37 cellular contexts compared by ENCODE assay signal in genomic region chr11:6132431-6132830, GRCh38. TPM values are rescaled to one million over a fixed set of nuclear protein-coding genes. Genes with fewer than 3 reads are reported as not detected.
"Had no signal": no experiment of that assay in that cellular context is flagged by ENCODE, and none has a peak within 500 bp of the region (broad histone marks: within the 10 kb centered on the region; RNA-seq: fewer than 3 reads in every experiment).

No MANE protein-coding gene starts in this region.

- H3K4me3 ChIP-seq: adrenal gland, body of pancreas, breast epithelium had no signal

- H3K36me3 ChIP-seq: adrenal gland, brain microvascular endothelial cell, breast epithelium had no signal

- H3K27me3 ChIP-seq: adrenal gland, body of pancreas, brain microvascular endothelial cell, breast epithelium had no signal

- ATAC-seq: activated CD8-positive, alpha-beta T cell treated with anti-CD3 and anti-CD28 coated beads for 36 hours; activated naive CD4-positive, alpha-beta T cell treated with anti-CD3 and anti-CD28 coated beads, Interleukin-2, amount 50 U/mL, for 72 hours; activated T-cell treated with anti-CD3 and anti-CD28 coated beads, Interleukin-2, amount 50 U/mL, for 4 hours; activated T-cell treated with anti-CD3 and anti-CD28 coated beads, Interleukin-2, amount 50 U/mL, for 72 hours; activated T-helper 17 cell treated with anti-CD3 and anti-CD28 coated beads, Interleukin-2, amount 50 U/mL, for 72 hours; body of pancreas had no signal

- H3K4me1 ChIP-seq: adrenal gland, body of pancreas, breast epithelium had no signal

- H3K9me3 ChIP-seq: adrenal gland, body of pancreas, breast epithelium had no signal

- H3K27ac ChIP-seq: adrenal gland, body of pancreas, brain microvascular endothelial cell, breast epithelium, VCaP had no signal

- FAIRE-seq: astrocyte, TTC549 had no signal

- DNase-seq: activated B cell treated with CpG ODN at 0.5 μM for 24 hours; activated CD4-positive, alpha-beta memory T cell treated with anti-CD3 and anti-CD28 coated beads for 36 hours; activated CD4-positive, alpha-beta T cell treated with anti-CD3 and anti-CD28 coated beads for 4 hours; activated CD4-positive, alpha-beta T cell treated with anti-CD3 and anti-CD28 coated beads, Interleukin-2, amount 10 ng/mL, durations not matched to agents 24 days and 14 days; activated CD4-positive, alpha-beta T cell treated with anti-CD3 and anti-CD28 coated beads, Interleukin-2, amount 50 U/mL, for 1 hour; activated CD4-positive, alpha-beta T cell treated with anti-CD3 and anti-CD28 coated beads, Interleukin-2, amount 50 U/mL, for 4 hours; activated CD4-positive, CD25-positive, alpha-beta regulatory T cell treated with anti-CD3 and anti-CD28 coated beads, Interleukin-2, amount 50 U/mL, for 72 hours; activated CD8-positive, alpha-beta memory T cell treated with anti-CD3 and anti-CD28 coated beads, Interleukin-2, amount 50 U/mL, for 4 hours; activated CD8-positive, alpha-beta T cell treated with anti-CD3 and anti-CD28 coated beads for 36 hours; activated effector memory CD4-positive, alpha-beta T cell treated with anti-CD3 and anti-CD28 coated beads, Interleukin-2, amount 50 U/mL, for 16 hours; activated gamma-delta T cell treated with Interleukin-2 at 50 U/mL for 16 hours; activated naive CD4-positive, alpha-beta T cell; activated naive CD4-positive, alpha-beta T cell treated with anti-CD3 and anti-CD28 coated beads for 36 hours; activated naive CD4-positive, alpha-beta T cell treated with anti-CD3 and anti-CD28 coated beads, Interleukin-2, amount 50 U/mL, for 16 hours; activated naive CD8-positive, alpha-beta T cell treated with anti-CD3 and anti-CD28 coated beads for 36 hours; activated T-cell treated with anti-CD3 and anti-CD28 coated beads for 4 hours; activated T-cell treated with anti-CD3 and anti-CD28 coated beads, Interleukin-2, amount 50 U/mL, for 1 hour; activated T-cell treated with anti-CD3 and anti-CD28 coated beads, Interleukin-2, amount 50 U/mL, for 4 hours; activated T-cell treated with anti-CD3 and anti-CD28 coated beads, Interleukin-2, amount 50 U/mL, for 72 hours; adrenal gland; amniotic stem cell; aorta; body of pancreas; brain microvascular endothelial cell; central memory CD4-positive, alpha-beta T cell; T-helper 2 cell; T-helper 9 cell had no signal

RNA-seq across cellular contexts. Expression of gene OR56B4, which starts 24.9 kb away (rescaled TPM):
- total RNA-seq: activated B cell treated with CpG ODN at 0.5 μM for 24 hours; activated CD4-positive, alpha-beta memory T cell treated with anti-CD3 and anti-CD28 coated beads for 36 hours; activated CD4-positive, alpha-beta T cell treated with anti-CD3 and anti-CD28 coated beads, Interleukin-2, amount 10 ng/mL, durations not matched to agents 24 days and 14 days; activated CD8-positive, alpha-beta memory T cell treated with anti-CD3 and anti-CD28 coated beads for 36 hours; activated CD8-positive, alpha-beta T cell treated with anti-CD3 and anti-CD28 coated beads for 36 hours; activated naive CD4-positive, alpha-beta T cell treated with anti-CD3 and anti-CD28 coated beads for 36 hours; activated naive CD4-positive, alpha-beta T cell treated with anti-CD3 and anti-CD28 coated beads, Interleukin-2, amount 50 U/mL, for 72 hours; activated naive CD8-positive, alpha-beta T cell treated with anti-CD3 and anti-CD28 coated beads for 36 hours; activated T-cell treated with anti-CD3 and anti-CD28 coated beads, Interleukin-2, amount 50 U/mL, for 4 hours; activated T-cell treated with anti-CD3 and anti-CD28 coated beads, Interleukin-2, amount 50 U/mL, for 72 hours; activated T-helper 1 cell treated with anti-CD3 and anti-CD28 coated beads, Interleukin-12 subunit alpha, Interleukin-12 subunit beta, Interleukin-2, Interleukin-4 antibody, amounts not matched to agents 30 ng/mL and 10 ng/mL and 1 ng/mL, durations not matched to agents 14 hours and 24 hours and 36 hours; activated T-helper 17 cell treated with anti-CD3 and anti-CD28 coated beads, Interleukin-2, amount 50 U/mL, for 72 hours; adrenal gland; aorta; astrocyte; body of pancreas; breast epithelium; cardiac septum; cerebellum had no signal
- polyA plus RNA-seq: adrenal gland, aorta had no signal

RNA-seq across cellular contexts. Expression of gene OR52B2, which starts 37.7 kb away (rescaled TPM):
- total RNA-seq: activated B cell treated with CpG ODN at 0.5 μM for 24 hours; activated CD4-positive, alpha-beta memory T cell treated with anti-CD3 and anti-CD28 coated beads for 36 hours; activated CD4-positive, alpha-beta T cell treated with anti-CD3 and anti-CD28 coated beads, Interleukin-2, amount 10 ng/mL, durations not matched to agents 24 days and 14 days; activated CD8-positive, alpha-beta memory T cell treated with anti-CD3 and anti-CD28 coated beads for 36 hours; activated CD8-positive, alpha-beta T cell treated with anti-CD3 and anti-CD28 coated beads for 36 hours; activated naive CD4-positive, alpha-beta T cell treated with anti-CD3 and anti-CD28 coated beads for 36 hours; activated naive CD4-positive, alpha-beta T cell treated with anti-CD3 and anti-CD28 coated beads, Interleukin-2, amount 50 U/mL, for 72 hours; activated naive CD8-positive, alpha-beta T cell treated with anti-CD3 and anti-CD28 coated beads for 36 hours; activated T-cell treated with anti-CD3 and anti-CD28 coated beads, Interleukin-2, amount 50 U/mL, for 4 hours; activated T-cell treated with anti-CD3 and anti-CD28 coated beads, Interleukin-2, amount 50 U/mL, for 72 hours; activated T-helper 1 cell treated with anti-CD3 and anti-CD28 coated beads, Interleukin-12 subunit alpha, Interleukin-12 subunit beta, Interleukin-2, Interleukin-4 antibody, amounts not matched to agents 30 ng/mL and 10 ng/mL and 1 ng/mL, durations not matched to agents 14 hours and 24 hours and 36 hours; activated T-helper 17 cell treated with anti-CD3 and anti-CD28 coated beads, Interleukin-2, amount 50 U/mL, for 72 hours; adrenal gland; aorta; astrocyte; body of pancreas; cardiac septum had no signal
- polyA plus RNA-seq: adrenal gland, aorta had no signal
